In the genomic region with DNA sequence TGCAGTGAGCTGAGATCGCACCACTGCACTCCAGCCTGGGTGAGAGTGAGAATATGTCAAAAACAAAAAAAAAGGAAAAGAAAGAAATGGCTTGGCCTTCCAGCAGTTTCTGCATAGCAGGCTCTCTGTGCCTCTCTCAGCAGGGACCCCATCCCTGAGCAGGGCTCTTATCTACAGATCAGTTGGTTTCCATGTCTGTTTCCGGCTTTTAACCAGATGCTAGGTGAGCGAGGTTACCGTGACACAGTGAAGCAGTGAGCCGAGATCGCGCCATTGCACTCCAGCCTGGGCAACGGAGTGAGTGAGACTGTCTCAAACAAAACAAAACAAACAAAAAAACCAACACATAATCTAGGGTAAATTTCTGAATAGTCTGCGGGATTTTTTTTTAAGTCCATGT, we compare ENCODE assay signal across 24 cellular contexts. TPM values are rescaled to one million over a fixed set of nuclear protein-coding genes. Genes with fewer than 3 reads are reported as not detected.
DNase-seq lines count a peak whose midpoint lies in the region; ATAC-seq, FAIRE-seq and TF ChIP-seq lines count a peak whose summit lies in the region.
"Had no signal": no experiment of that assay in that cellular context is flagged by ENCODE, and none has a peak within 500 bp of the region (broad histone marks: within the 10 kb centered on the region; RNA-seq: fewer than 3 reads in every experiment).

No MANE protein-coding gene starts in this region.

- H3K27me3 ChIP-seq in BLaER1 (no peaks in the 10 kb centered on the region), PC-3 (ENCODE audit: low read length) (no peaks in the 10 kb centered on the region)
- H3K27me3 ChIP-seq: cardiac muscle cell, left lung, suprapubic skin, uterus had no signal

- peak; percentile 75 for DNase-seq in Jurkat, Clone E6-1 (ENCODE audit: low read depth, low spot score)
- DNase-seq in T-helper 17 cell = no peak
- DNase-seq in mesothelial cell of epicardium (ENCODE audit: low spot score in 2 of 2, unreplicated experiment in 2 of 2) = no peak
- DNase-seq in GM12891 (ENCODE audit: insufficient read length, low spot score) = no peak
- no peak for DNase-seq in LoVo (ENCODE audit: low spot score)
- no peak for DNase-seq in PC-3
- DNase-seq: activated CD4-positive, alpha-beta memory T cell treated with anti-CD3 and anti-CD28 coated beads, Interleukin-2, amount 10 ng/mL, durations not matched to agents 7 days and 5 days; activated CD4-positive, CD25-positive, alpha-beta regulatory T cell; activated gamma-delta T cell treated with Interleukin-2 at 50 U/mL for 16 hours; amygdala; H9; NCI-H187; NCI-H446 treated with DMSO at 0.1 percent for 48 hours; RPMI8226; uterus had no signal

- intact Hi-C loops in PC-3 (cut with micrococcal nuclease) = no loop called here

- H3K4me3 ChIP-seq in BLaER1 (no peak overlapping the region), PC-3 (ENCODE audit: low read length) (no peak overlapping the region)
- H3K4me3 ChIP-seq in Jurkat, Clone E6-1 (ENCODE audit: low read length) = no peak overlapping the region
- H3K4me3 ChIP-seq: cardiac muscle cell, left lung, suprapubic skin, uterus had no signal

- H3K36me3 ChIP-seq in BLaER1 (peaks cover 31% of the 10 kb centered on the region), PC-3 (ENCODE audit: low read depth, low read length) (no peaks in the 10 kb centered on the region)
- H3K36me3 ChIP-seq: cardiac muscle cell, left lung, suprapubic skin, uterus had no signal

- TF ChIP-seq CTCF in mesothelial cell of epicardium (IDR thresholded peaks at IDR 0.05; ENCODE audit: unreplicated experiment) (no peak), PC-3 (conservative IDR thresholded peaks at IDR 0.05; ENCODE audit: low read depth, low read length) (no peak)

- no peaks in the 10 kb centered on the region for H3K36me3 Mint-ChIP-seq in T-helper 17 cell (ENCODE audit: low read depth)
- peaks cover 16% of the 10 kb centered on the region for H3K36me3 Mint-ChIP-seq in mesothelial cell of epicardium

- no peak for FAIRE-seq in GM12891 (lab: Jason Lieb, UNC)

- POLR2A ChIA-PET in PC-3 (lab: Charles Lee; ENCODE audit: unreplicated experiment) = no interaction called here

- no peaks in the 10 kb centered on the region for H3F3A ChIP-seq in PC-3 (ENCODE audit: low read length, unreplicated experiment)

- H3K9me3 ChIP-seq in BLaER1 = no peaks in the 10 kb centered on the region
- no peaks in the 10 kb centered on the region for H3K9me3 ChIP-seq in T-helper 17 cell (ENCODE audit: control insufficient read depth, low read length, poor library complexity, severe bottlenecking)
- no peaks in the 10 kb centered on the region for H3K9me3 ChIP-seq in PC-3 (ENCODE audit: low read length)
- H3K9me3 ChIP-seq: left lung, suprapubic skin, uterus had no signal

- H3K4me3 Mint-ChIP-seq in T-helper 17 cell (no peak overlapping the region), mesothelial cell of epicardium (no peak overlapping the region)
- H3K4me3 Mint-ChIP-seq: activated CD4-positive, alpha-beta memory T cell treated with anti-CD3 and anti-CD28 coated beads, Interleukin-2, amount 10 ng/mL, durations not matched to agents 7 days and 5 days; dendritic cell treated with granulocyte-macrophage colony-stimulating factor and Interleukin-4, amounts not matched to agents 40 ng/mL and 50 ng/mL, for 4 days; H9 had no signal

- no peaks in the 10 kb centered on the region for H3K9me3 Mint-ChIP-seq in mesothelial cell of epicardium
- H3K9me3 Mint-ChIP-seq: activated CD4-positive, alpha-beta memory T cell treated with anti-CD3 and anti-CD28 coated beads, Interleukin-2, amount 10 ng/mL, durations not matched to agents 7 days and 5 days; dendritic cell treated with granulocyte-macrophage colony-stimulating factor and Interleukin-4, amounts not matched to agents 40 ng/mL and 50 ng/mL, for 4 days; H9 had no signal

- H3K4me1 ChIP-seq in BLaER1 (peaks cover 26% of the 10 kb centered on the region), PC-3 (ENCODE audit: insufficient read depth, low read length) (no peaks in the 10 kb centered on the region)
- H3K4me1 ChIP-seq: left lung had no signal

- no TSS peak for BruUV-seq in PC-3 (replicated peaks; lab: Mats Ljungman, UMichigan)

- no peak overlapping the region for H3K27ac ChIP-seq in BLaER1
- H3K27ac ChIP-seq in PC-3 (ENCODE audit: low read length) = no peak overlapping the region
- H3K27ac ChIP-seq: cardiac muscle cell, KMS-11, left lung, suprapubic skin, uterus had no signal

- H3K9me2 ChIP-seq in PC-3 (replicated peaks; ENCODE audit: low read length) = no peaks in the 10 kb centered on the region

- H3K79me2 ChIP-seq in PC-3 (ENCODE audit: low read length) = no peaks in the 10 kb centered on the region

- H4K20me1 ChIP-seq in BLaER1 (peaks cover 88% of the 10 kb centered on the region), PC-3 (ENCODE audit: low read length) (no peaks in the 10 kb centered on the region)

- TF ChIP-seq POLR2A in GM12891 (IDR thresholded peaks at IDR 0.05; ENCODE audit: low read depth, low read length) = no peak

- H3K27me3 Mint-ChIP-seq in T-helper 17 cell (no peaks in the 10 kb centered on the region), mesothelial cell of epicardium (ENCODE audit: low read depth) (no peaks in the 10 kb centered on the region)
- H3K27me3 Mint-ChIP-seq: progenitor cell of endocrine pancreas had no signal

- H3K27ac Mint-ChIP-seq in T-helper 17 cell (peak overlapping the region; percentile 9), mesothelial cell of epicardium (peak overlapping the region; percentile 16)
- H3K27ac Mint-ChIP-seq: activated CD4-positive, alpha-beta memory T cell treated with anti-CD3 and anti-CD28 coated beads, Interleukin-2, amount 10 ng/mL, durations not matched to agents 7 days and 5 days; dendritic cell treated with granulocyte-macrophage colony-stimulating factor and Interleukin-4, amounts not matched to agents 40 ng/mL and 50 ng/mL, for 4 days; progenitor cell of endocrine pancreas had no signal

- no peak overlapping the region for H3K9ac ChIP-seq in BLaER1
- no peak overlapping the region for H3K9ac ChIP-seq in PC-3 (ENCODE audit: low read length)
- H3K9ac ChIP-seq: KMS-11 had no signal

- no peak overlapping the region for H2AFZ ChIP-seq in PC-3 (ENCODE audit: low read length)

- peak; percentile 85 for ATAC-seq in T-helper 17 cell
- ATAC-seq in HG03571 (IDR thresholded peaks at IDR 0.05; ENCODE audit: unreplicated experiment) = no peak
- no peak for ATAC-seq in PC-3
- ATAC-seq: left lung had no signal

- CTCF ChIA-PET in PC-3 (lab: Charles Lee) = no interaction called here

- peaks cover 5% of the 10 kb centered on the region for H3K4me1 Mint-ChIP-seq in T-helper 17 cell
- H3K4me1 Mint-ChIP-seq in mesothelial cell of epicardium = peaks cover 10% of the 10 kb centered on the region
- H3K4me1 Mint-ChIP-seq: H9 had no signal

- H3K4me2 ChIP-seq in BLaER1 (peak overlapping the region; percentile 43), PC-3 (ENCODE audit: low read length) (no peak overlapping the region)
- H3K4me2 ChIP-seq: KMS-11 had no signal

TF ChIP-seq in GM12891, 5 proteins besides CTCF, POLR2A, EP300 and RAD21:
- TF ChIP-seq POU2F2 (IDR thresholded peaks at IDR 0.05; ENCODE audit: low read depth, low read length) (no peak), POLR2AphosphoS5 (IDR thresholded peaks at IDR 0.05; ENCODE audit: low read depth, low read length) (no peak), PAX5 (IDR thresholded peaks at IDR 0.05; ENCODE audit: insufficient read depth, low read length, severe bottlenecking) (no peak), SPI1 (IDR thresholded peaks at IDR 0.05; ENCODE audit: low read depth, low read length) (no peak), TAF1 (IDR thresholded peaks at IDR 0.05; ENCODE audit: low read depth, low read length) (no peak)

RNA-seq across cellular contexts. Expression of gene COL5A1, which starts 51.4 kb away (rescaled TPM):
- polyA plus RNA-seq in Jurkat, Clone E6-1 (2012; ENCODE audit: insufficient read depth, insufficient read length) = not detected
- total RNA-seq in T-helper 17 cell (1 to 10 TPM; 3.3 to 4.2 TPM), mesothelial cell of epicardium (549 to 605 TPM (median 596 TPM) in 3 replicates), PC-3 (2014; rRNA removed) (10.6 and 15.4 TPM in 2 replicates)
- polyA plus RNA-seq in GM12891 (2012; ENCODE audit: low read depth, missing spikeins) = 0.81 TPM
- polyA plus RNA-seq: neural cell had no signal

Comparison
In these comparisons a context has a peak if more than half of its experiments do, and no peak if none do; other contexts are left out.
1. RNA of gene COL5A1, which starts 51.4 kb away (total RNA-seq): 549 to 605 TPM in mesothelial cell of epicardium; 10.6 to 15.4 TPM in PC-3 and 3.3 to 4.2 TPM in T-helper 17 cell; every median in the first group is over 10 times any median in the second.